ENCODE assay signal across 26 cellular contexts in the genomic region with DNA sequence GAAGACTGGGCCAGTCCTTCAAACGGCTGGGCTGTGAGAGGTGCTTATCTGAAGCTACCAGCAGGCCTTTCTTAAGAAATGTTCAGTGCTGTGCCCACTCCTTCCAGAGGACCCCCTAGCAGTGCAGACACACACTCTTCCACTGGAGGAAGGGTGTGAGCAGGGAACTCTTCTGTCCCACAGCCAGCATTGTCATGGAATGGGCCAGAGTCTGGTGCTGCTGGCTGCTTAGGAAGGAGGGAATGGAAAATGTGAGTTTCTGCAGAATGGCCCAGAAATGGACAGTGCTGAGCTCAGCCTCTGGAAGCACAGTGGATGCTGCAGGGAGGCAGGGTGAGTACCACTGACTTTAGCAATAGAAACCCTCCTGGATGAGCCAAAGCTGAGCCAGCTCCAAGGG. TPM values are rescaled to one million over a fixed set of nuclear protein-coding genes. Genes with fewer than 3 reads are reported as not detected.
DNase-seq lines count a peak whose midpoint lies in the region; ATAC-seq and TF ChIP-seq lines count a peak whose summit lies in the region.
"Had no signal": no experiment of that assay in that cellular context is flagged by ENCODE, and none has a peak within 500 bp of the region (broad histone marks: within the 10 kb centered on the region; RNA-seq: fewer than 3 reads in every experiment).

No MANE protein-coding gene starts in this region.

- in situ Hi-C loops in GM23248 (cut with MboI): no loop called here

- H2AFZ ChIP-seq in GM23248: no peak overlapping the region
- H2AFZ ChIP-seq: GM23338 had no signal

- H3K4me3 ChIP-seq in right atrium auricular region (no peak overlapping the region), left ventricle myocardium inferior (no peak overlapping the region), left lung (no peak overlapping the region), sigmoid colon (no peak overlapping the region), GM23248 (no peak overlapping the region)
- H3K4me3 ChIP-seq: BLaER1, GM23338, HAP-1, SK-N-MC had no signal

- 76 to 93% methylated on average over 1 of the region's 1 CpG for WGBS in sigmoid colon, 2 donors
- 45 to 75% methylated on average over 1 of the region's 1 CpG for WGBS in GM23248 (ENCODE audit: low coverage in 1 of 2, low lambda C conversion rate in 2 of 2, missing lambda C conversion rate in 2 of 2), 2 experiments

- no peak for TF ChIP-seq POLR2A in sigmoid colon (IDR thresholded peaks at IDR 0.05)

- H3K9me2 ChIP-seq in GM23248 (ENCODE audit: insufficient read depth): no peaks in the 10 kb centered on the region

- ATAC-seq in left lung (no peak), HG02981 (IDR thresholded peaks at IDR 0.05; ENCODE audit: unreplicated experiment) (no peak), HG02623 (IDR thresholded peaks at IDR 0.05; ENCODE audit: unreplicated experiment) (no peak)
- ATAC-seq: GM23338, Panc1 had no signal

- H3K79me2 ChIP-seq in GM23248 (ENCODE audit: insufficient read depth): no peaks in the 10 kb centered on the region

- TF ChIP-seq CTCF in right atrium auricular region (IDR thresholded peaks at IDR 0.05): no peak
- TF ChIP-seq CTCF in left ventricle myocardium inferior (IDR thresholded peaks at IDR 0.05; ENCODE audit: borderline replicate concordance): no peak
- TF ChIP-seq CTCF in left lung (IDR thresholded peaks at IDR 0.05): no peak
- TF ChIP-seq CTCF in sigmoid colon (IDR thresholded peaks at IDR 0.05): no peak

- H3K27me3 ChIP-seq in right atrium auricular region: no peaks in the 10 kb centered on the region
- H3K27me3 ChIP-seq in left ventricle myocardium inferior (ENCODE audit: low read depth): no peaks in the 10 kb centered on the region
- H3K27me3 ChIP-seq in left lung: no peaks in the 10 kb centered on the region
- no peaks in the 10 kb centered on the region for H3K27me3 ChIP-seq in sigmoid colon
- H3K27me3 ChIP-seq in GM23248 (replicated peaks; ENCODE audit: insufficient read depth): no peaks in the 10 kb centered on the region
- H3K27me3 ChIP-seq: BLaER1 had no signal

- intact Hi-C loops in left ventricle myocardium inferior (cut with micrococcal nuclease): no loop called here
- intact Hi-C loops in left lung (cut with DNase I): no loop called here
- intact Hi-C loops in sigmoid colon (cut with DNase I): no loop called here

- H3K27ac ChIP-seq in right atrium auricular region (peak overlapping the region; percentile 45 to 84), left ventricle myocardium inferior (replicated peaks) (no peak overlapping the region), left lung (peak overlapping the region; percentile 57 to 70), sigmoid colon (no peak overlapping the region), GM23248 (no peak overlapping the region)
- H3K27ac ChIP-seq: BLaER1, RWPE1, SK-N-MC had no signal

- H4K20me1 ChIP-seq in GM23248 (ENCODE audit: insufficient read depth): no peaks in the 10 kb centered on the region
- H4K20me1 ChIP-seq: BLaER1 had no signal

- H3K4me2 ChIP-seq in GM23248 (ENCODE audit: unreplicated experiment): no peak overlapping the region
- H3K4me2 ChIP-seq: BLaER1, GM23338 had no signal

- DNase-seq in right atrium auricular region (ENCODE audit: low spot score) (no peak), left ventricle myocardium inferior (no peak), left lung (no peak), sigmoid colon (peak; percentile 30), GM23248 (no peak), NCI-H187 treated with DMSO at 0.1 percent for 48 hours (lab: John Stamatoyannopoulos, UW) (no peak)
- DNase-seq: CD4-positive, alpha-beta T cell; HFFc6; Karpas-422; NCI-H1092; NCI-H1417 treated with DMSO at 0.1 percent for 48 hours; NCI-H1694 treated with DMSO at 0.1 percent for 48 hours; NCI-H2081 treated with DMSO at 0.1 percent for 48 hours; NCI-H2171; NCI-H226; NCI-H510A; NCI-H69; SIG-M5 had no signal

- TF ChIP-seq EP300 in sigmoid colon (IDR thresholded peaks at IDR 0.05): no peak

- H3K36me3 ChIP-seq in right atrium auricular region: no peaks in the 10 kb centered on the region
- no peaks in the 10 kb centered on the region for H3K36me3 ChIP-seq in left ventricle myocardium inferior
- no peaks in the 10 kb centered on the region for H3K36me3 ChIP-seq in left lung
- no peaks in the 10 kb centered on the region for H3K36me3 ChIP-seq in sigmoid colon
- H3K36me3 ChIP-seq in GM23248 (ENCODE audit: low read depth): peaks cover 6% of the 10 kb centered on the region; the same call in 1 of the 2 replicates

- peaks cover 0 to 20% of the 10 kb centered on the region in 2 donors for H3K4me1 ChIP-seq in right atrium auricular region
- H3K4me1 ChIP-seq in left ventricle myocardium inferior: peaks cover 6% of the 10 kb centered on the region
- H3K4me1 ChIP-seq in left lung: peaks cover 3 to 11% of the 10 kb centered on the region in 2 donors
- H3K4me1 ChIP-seq in sigmoid colon: no peaks in the 10 kb centered on the region
- H3K4me1 ChIP-seq in GM23248 (ENCODE audit: insufficient read depth): peaks cover 15% of the 10 kb centered on the region; the same call in 1 of the 2 replicates
- H3K4me1 ChIP-seq: HAP-1 had no signal

- no peaks in the 10 kb centered on the region for H3F3A ChIP-seq in GM23248 (ENCODE audit: insufficient read depth)

- no peak overlapping the region for H3K9ac ChIP-seq in GM23248
- H3K9ac ChIP-seq: BLaER1 had no signal

- peaks cover 0 to 11% of the 10 kb centered on the region in 2 donors for H3K9me3 ChIP-seq in right atrium auricular region
- peaks cover 18% of the 10 kb centered on the region for H3K9me3 ChIP-seq in left ventricle myocardium inferior (replicated peaks)
- H3K9me3 ChIP-seq in left lung: peaks cover 0 to 12% of the 10 kb centered on the region in 2 donors
- peaks cover 0 to 7% (median 0%) of the 10 kb centered on the region in 4 donors for H3K9me3 ChIP-seq in sigmoid colon
- H3K9me3 ChIP-seq in GM23248 (ENCODE audit: low read depth): no peaks in the 10 kb centered on the region

RNA-seq across cellular contexts. Expression of gene DUSP7, which starts 41.7 kb away (rescaled TPM):
- total RNA-seq in right atrium auricular region (10 to 100 TPM; 17.7 to 33.7 TPM), left ventricle myocardium inferior (23.1 TPM), left lung (10 to 100 TPM; 35.9 to 38.3 TPM), sigmoid colon (1 to 10 TPM; 6.3 to 7.5 (median 7.0) TPM)
- polyA plus RNA-seq in sigmoid colon (1 to 10 TPM; 3.0 to 7.6 (median 4.2) TPM), GM23248 (2016; fragmentation: Nextera tagmentation; extraction: Ambion mirVana) (5.1 and 5.8 TPM in 2 replicates)
- total RNA-seq in GM23248 (2014; rRNA removed; shearing (Covaris generic)): 12.4 and 17.7 TPM in 2 replicates

RNA-seq across cellular contexts. Expression of gene POC1A, which starts 56.1 kb away (rescaled TPM):
- total RNA-seq in right atrium auricular region (under 1 TPM; 0.47 to 0.78 TPM), left ventricle myocardium inferior (1.2 TPM), left lung (1 to 10 TPM; 5.3 to 7.6 TPM), sigmoid colon (1 to 10 TPM in 3 of 4 donors, under 1 TPM in 1; 0.66 to 1.7 (median 1.2) TPM)
- polyA plus RNA-seq in sigmoid colon (10 to 100 TPM in 1 of 3 donors, 1 to 10 TPM in 2; 3.6 to 15.8 (median 7.6) TPM), GM23248 (2016; fragmentation: Nextera tagmentation; extraction: Ambion mirVana) (11.0 and 11.8 TPM in 2 replicates)
- total RNA-seq in GM23248 (2014; rRNA removed; shearing (Covaris generic)): 2.3 and 5.2 TPM in 2 replicates

Comparison
In these comparisons a context has a peak if more than half of its experiments do, and no peak if none do; other contexts are left out.
1. H3K27ac ChIP-seq: peak in right atrium auricular region (2 of 2) and left lung (2 of 2); none in left ventricle myocardium inferior (single experiment), sigmoid colon (0 of 4) and GM23248 (single experiment).